1 cellular context compared by ENCODE assay signal in the genomic region with DNA sequence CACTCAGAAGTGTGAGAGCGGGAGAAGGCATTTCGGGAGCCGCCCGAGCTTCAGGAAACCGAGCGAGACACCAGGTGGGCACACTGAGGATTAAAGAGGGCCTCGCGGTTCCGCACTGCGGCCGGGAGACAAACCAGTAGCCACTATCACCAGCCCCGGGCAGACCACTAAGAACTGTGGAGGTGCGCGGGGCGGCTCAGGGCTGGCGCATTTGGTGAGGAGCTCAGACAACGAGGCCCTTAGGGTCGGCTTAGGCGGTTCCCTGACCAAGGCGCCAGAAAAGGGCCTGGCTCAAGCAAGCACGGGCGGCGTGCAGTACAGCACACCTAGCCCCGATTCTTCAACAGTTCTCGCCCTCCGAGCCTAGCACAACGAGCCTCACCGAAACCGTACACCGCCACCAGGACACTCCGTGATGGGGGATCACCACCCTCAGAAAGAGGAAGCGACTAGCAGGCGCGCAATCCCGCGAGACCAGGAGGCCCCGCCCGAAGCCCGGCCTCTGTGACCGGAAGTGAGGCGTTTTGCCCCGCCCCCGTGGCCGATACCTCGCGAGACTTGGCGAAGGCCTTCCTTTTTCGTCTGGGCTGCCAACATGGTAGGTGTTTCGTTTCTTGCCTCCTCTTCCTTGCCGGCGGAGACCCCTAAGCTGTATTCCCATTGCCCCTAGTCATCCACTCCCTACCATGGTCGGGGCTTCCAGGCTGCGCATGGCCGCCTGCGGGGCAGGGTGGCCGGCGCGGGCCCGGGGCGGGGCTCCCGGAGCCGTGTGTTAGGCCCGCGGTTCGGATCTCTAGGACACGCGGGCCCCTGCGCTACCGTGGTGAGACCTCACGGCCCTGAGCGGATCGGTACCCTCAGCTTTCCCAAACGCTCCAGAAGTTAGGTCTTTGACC.
TF ChIP-seq lines count a peak whose summit lies in the region.

A gene (plus strand): TSS at position 574 of the 896 bp plus-strand sequence. CDS start 22 bp downstream, at position 596.
A gene with protein sequence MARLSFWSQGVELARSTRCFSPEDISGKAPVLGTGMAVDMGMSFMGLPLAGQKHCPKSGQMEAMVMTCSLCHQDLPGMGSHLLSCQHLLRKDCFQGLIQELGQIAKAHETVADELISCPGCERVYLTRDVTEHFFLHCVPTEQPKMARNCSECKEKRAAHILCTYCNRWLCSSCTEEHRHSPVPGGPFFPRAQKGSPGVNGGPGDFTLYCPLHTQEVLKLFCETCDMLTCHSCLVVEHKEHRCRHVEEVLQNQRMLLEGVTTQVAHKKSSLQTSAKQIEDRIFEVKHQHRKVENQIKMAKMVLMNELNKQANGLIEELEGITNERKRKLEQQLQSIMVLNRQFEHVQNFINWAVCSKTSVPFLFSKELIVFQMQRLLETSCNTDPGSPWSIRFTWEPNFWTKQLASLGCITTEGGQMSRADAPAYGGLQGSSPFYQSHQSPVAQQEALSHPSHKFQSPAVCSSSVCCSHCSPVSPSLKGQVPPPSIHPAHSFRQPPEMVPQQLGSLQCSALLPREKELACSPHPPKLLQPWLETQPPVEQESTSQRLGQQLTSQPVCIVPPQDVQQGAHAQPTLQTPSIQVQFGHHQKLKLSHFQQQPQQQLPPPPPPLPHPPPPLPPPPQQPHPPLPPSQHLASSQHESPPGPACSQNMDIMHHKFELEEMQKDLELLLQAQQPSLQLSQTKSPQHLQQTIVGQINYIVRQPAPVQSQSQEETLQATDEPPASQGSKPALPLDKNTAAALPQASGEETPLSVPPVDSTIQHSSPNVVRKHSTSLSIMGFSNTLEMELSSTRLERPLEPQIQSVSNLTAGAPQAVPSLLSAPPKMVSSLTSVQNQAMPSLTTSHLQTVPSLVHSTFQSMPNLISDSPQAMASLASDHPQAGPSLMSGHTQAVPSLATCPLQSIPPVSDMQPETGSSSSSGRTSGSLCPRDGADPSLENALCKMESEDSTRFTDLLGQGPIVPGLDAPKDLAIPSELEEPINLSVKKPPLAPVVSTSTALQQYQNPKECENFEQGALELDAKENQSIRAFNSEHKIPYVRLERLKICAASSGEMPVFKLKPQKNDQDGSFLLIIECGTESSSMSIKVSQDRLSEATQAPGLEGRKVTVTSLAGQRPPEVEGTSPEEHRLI (N-terminal part only) (minus strand): TSS at position 447 of the 896 bp plus-strand sequence. CDS start 10,391 bp downstream, outside the sequence.

TF ChIP-seq in K562, 482 proteins besides CTCF, POLR2A, EP300 and RAD21 (continued from another document and continues in another):
- TF ChIP-seq, protein P1, sequence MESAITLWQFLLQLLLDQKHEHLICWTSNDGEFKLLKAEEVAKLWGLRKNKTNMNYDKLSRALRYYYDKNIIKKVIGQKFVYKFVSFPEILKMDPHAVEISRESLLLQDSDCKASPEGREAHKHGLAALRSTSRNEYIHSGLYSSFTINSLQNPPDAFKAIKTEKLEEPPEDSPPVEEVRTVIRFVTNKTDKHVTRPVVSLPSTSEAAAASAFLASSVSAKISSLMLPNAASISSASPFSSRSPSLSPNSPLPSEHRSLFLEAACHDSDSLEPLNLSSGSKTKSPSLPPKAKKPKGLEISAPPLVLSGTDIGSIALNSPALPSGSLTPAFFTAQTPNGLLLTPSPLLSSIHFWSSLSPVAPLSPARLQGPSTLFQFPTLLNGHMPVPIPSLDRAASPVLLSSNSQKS (CRISPR knock-in tag; IDR thresholded peaks at IDR 0.05): no peak
- TF ChIP-seq CHD4 (IDR thresholded peaks at IDR 0.05; ENCODE audit: insufficient read depth, insufficient replicate concordance, low read depth, low read length, poor library complexity, severe bottlenecking) (no peak), BCL6 (CRISPR knock-in tag; IDR thresholded peaks at IDR 0.05) (no peak), SMAD2 (IDR thresholded peaks at IDR 0.05; ENCODE audit: low read depth, low read length) (no peak), ZNF175 (CRISPR knock-in tag; IDR thresholded peaks at IDR 0.05; ENCODE audit: low read depth) (peak; percentile 78; the same call in 1 of the 2 replicates), ZNF41 (CRISPR knock-in tag; conservative IDR thresholded peaks at IDR 0.05) (no peak), CBX5 (IDR thresholded peaks at IDR 0.05; ENCODE audit: borderline replicate concordance, low read depth) (no peak), TSC22D4 (tag; IDR thresholded peaks at IDR 0.05) (no peak), SNRNP70 (optimal IDR thresholded peaks at IDR 0.05; ENCODE audit: low read depth, low read length) (no peak), ZNF778 (CRISPR knock-in tag; IDR thresholded peaks at IDR 0.05) (no peak), ZNF764 (CRISPR knock-in tag; IDR thresholded peaks at IDR 0.05; ENCODE audit: low read depth) (no peak), GTF2E2 (tag; IDR thresholded peaks at IDR 0.05) (peak; percentile 98), RAD51 (IDR thresholded peaks at IDR 0.05; ENCODE audit: borderline replicate concordance, low read depth) (no peak), POLR2B (IDR thresholded peaks at IDR 0.05; ENCODE audit: low read depth, partially characterized antibody) (peak; percentile 98), ZNF12 (CRISPR knock-in tag; IDR thresholded peaks at IDR 0.05) (no peak; the same call in 1 of the 2 replicates), ZFP30 (CRISPR knock-in tag; IDR thresholded peaks at IDR 0.05; ENCODE audit: borderline replicate concordance) (no peak), KAT2B (IDR thresholded peaks at IDR 0.05; ENCODE audit: low read depth, low read length) (no peak), GABPA (tag; conservative IDR thresholded peaks at IDR 0.05; ENCODE audit: low read depth) (peak; percentile 94), THRAP3 (IDR thresholded peaks at IDR 0.05; ENCODE audit: borderline replicate concordance) (no peak), ZNF316 (IDR thresholded peaks at IDR 0.05) (no peak), RBM17 (IDR thresholded peaks at IDR 0.05; ENCODE audit: borderline replicate concordance, low read depth, low read length) (no peak), FOXM1 (IDR thresholded peaks at IDR 0.05; ENCODE audit: low read depth) (no peak), FOXM1 (CRISPR knock-in tag; IDR thresholded peaks at IDR 0.05; ENCODE audit: low read depth) (no peak), CCAR2 (IDR thresholded peaks at IDR 0.05; ENCODE audit: low read depth, low read length) (no peak), POU5F1 (IDR thresholded peaks at IDR 0.05; ENCODE audit: borderline replicate concordance, low read depth, low read length, partially characterized antibody) (no peak), ZNF140 (CRISPR knock-in tag; IDR thresholded peaks at IDR 0.05) (no peak), CHD1 (IDR thresholded peaks at IDR 0.05; ENCODE audit: low read length) (no peak), ZSCAN32 (CRISPR knock-in tag; IDR thresholded peaks at IDR 0.05) (no peak), ZNF717 (CRISPR knock-in tag; IDR thresholded peaks at IDR 0.05) (no peak), POLR2AphosphoS2 (IDR thresholded peaks at IDR 0.05; ENCODE audit: low read length) (peak; percentile 83), LARP7 (IDR thresholded peaks at IDR 0.05) (no peak), SMARCE1 (IDR thresholded peaks at IDR 0.05) (no peak), SMARCB1 (IDR thresholded peaks at IDR 0.05; ENCODE audit: insufficient read length, low read depth) (no peak)
- TF ChIP-seq, protein P2, sequence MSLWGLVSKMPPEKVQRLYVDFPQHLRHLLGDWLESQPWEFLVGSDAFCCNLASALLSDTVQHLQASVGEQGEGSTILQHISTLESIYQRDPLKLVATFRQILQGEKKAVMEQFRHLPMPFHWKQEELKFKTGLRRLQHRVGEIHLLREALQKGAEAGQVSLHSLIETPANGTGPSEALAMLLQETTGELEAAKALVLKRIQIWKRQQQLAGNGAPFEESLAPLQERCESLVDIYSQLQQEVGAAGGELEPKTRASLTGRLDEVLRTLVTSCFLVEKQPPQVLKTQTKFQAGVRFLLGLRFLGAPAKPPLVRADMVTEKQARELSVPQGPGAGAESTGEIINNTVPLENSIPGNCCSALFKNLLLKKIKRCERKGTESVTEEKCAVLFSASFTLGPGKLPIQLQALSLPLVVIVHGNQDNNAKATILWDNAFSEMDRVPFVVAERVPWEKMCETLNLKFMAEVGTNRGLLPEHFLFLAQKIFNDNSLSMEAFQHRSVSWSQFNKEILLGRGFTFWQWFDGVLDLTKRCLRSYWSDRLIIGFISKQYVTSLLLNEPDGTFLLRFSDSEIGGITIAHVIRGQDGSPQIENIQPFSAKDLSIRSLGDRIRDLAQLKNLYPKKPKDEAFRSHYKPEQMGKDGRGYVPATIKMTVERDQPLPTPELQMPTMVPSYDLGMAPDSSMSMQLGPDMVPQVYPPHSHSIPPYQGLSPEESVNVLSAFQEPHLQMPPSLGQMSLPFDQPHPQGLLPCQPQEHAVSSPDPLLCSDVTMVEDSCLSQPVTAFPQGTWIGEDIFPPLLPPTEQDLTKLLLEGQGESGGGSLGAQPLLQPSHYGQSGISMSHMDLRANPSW (CRISPR knock-in tag; IDR thresholded peaks at IDR 0.05): 0 out of 2 replicates have a peak, but pooled peaks have one; percentile 59
- TF ChIP-seq, protein P3, sequence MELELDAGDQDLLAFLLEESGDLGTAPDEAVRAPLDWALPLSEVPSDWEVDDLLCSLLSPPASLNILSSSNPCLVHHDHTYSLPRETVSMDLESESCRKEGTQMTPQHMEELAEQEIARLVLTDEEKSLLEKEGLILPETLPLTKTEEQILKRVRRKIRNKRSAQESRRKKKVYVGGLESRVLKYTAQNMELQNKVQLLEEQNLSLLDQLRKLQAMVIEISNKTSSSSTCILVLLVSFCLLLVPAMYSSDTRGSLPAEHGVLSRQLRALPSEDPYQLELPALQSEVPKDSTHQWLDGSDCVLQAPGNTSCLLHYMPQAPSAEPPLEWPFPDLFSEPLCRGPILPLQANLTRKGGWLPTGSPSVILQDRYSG (tag; conservative IDR thresholded peaks at IDR 0.05; ENCODE audit: low read depth): no peak
- TF ChIP-seq, protein P4, sequence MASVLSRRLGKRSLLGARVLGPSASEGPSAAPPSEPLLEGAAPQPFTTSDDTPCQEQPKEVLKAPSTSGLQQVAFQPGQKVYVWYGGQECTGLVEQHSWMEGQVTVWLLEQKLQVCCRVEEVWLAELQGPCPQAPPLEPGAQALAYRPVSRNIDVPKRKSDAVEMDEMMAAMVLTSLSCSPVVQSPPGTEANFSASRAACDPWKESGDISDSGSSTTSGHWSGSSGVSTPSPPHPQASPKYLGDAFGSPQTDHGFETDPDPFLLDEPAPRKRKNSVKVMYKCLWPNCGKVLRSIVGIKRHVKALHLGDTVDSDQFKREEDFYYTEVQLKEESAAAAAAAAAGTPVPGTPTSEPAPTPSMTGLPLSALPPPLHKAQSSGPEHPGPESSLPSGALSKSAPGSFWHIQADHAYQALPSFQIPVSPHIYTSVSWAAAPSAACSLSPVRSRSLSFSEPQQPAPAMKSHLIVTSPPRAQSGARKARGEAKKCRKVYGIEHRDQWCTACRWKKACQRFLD (CRISPR knock-in tag; IDR thresholded peaks at IDR 0.05): peak; percentile 59; the same call in 1 of the 2 replicates
- TF ChIP-seq, protein P5, sequence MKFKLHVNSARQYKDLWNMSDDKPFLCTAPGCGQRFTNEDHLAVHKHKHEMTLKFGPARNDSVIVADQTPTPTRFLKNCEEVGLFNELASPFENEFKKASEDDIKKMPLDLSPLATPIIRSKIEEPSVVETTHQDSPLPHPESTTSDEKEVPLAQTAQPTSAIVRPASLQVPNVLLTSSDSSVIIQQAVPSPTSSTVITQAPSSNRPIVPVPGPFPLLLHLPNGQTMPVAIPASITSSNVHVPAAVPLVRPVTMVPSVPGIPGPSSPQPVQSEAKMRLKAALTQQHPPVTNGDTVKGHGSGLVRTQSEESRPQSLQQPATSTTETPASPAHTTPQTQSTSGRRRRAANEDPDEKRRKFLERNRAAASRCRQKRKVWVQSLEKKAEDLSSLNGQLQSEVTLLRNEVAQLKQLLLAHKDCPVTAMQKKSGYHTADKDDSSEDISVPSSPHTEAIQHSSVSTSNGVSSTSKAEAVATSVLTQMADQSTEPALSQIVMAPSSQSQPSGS (CRISPR knock-in tag; IDR thresholded peaks at IDR 0.05): no peak
- TF ChIP-seq, protein P6, sequence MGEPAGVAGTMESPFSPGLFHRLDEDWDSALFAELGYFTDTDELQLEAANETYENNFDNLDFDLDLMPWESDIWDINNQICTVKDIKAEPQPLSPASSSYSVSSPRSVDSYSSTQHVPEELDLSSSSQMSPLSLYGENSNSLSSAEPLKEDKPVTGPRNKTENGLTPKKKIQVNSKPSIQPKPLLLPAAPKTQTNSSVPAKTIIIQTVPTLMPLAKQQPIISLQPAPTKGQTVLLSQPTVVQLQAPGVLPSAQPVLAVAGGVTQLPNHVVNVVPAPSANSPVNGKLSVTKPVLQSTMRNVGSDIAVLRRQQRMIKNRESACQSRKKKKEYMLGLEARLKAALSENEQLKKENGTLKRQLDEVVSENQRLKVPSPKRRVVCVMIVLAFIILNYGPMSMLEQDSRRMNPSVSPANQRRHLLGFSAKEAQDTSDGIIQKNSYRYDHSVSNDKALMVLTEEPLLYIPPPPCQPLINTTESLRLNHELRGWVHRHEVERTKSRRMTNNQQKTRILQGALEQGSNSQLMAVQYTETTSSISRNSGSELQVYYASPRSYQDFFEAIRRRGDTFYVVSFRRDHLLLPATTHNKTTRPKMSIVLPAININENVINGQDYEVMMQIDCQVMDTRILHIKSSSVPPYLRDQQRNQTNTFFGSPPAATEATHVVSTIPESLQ (CRISPR knock-in tag; IDR thresholded peaks at IDR 0.05): peak; percentile 43; the same call in 1 of the 2 replicates
- TF ChIP-seq, protein P7, sequence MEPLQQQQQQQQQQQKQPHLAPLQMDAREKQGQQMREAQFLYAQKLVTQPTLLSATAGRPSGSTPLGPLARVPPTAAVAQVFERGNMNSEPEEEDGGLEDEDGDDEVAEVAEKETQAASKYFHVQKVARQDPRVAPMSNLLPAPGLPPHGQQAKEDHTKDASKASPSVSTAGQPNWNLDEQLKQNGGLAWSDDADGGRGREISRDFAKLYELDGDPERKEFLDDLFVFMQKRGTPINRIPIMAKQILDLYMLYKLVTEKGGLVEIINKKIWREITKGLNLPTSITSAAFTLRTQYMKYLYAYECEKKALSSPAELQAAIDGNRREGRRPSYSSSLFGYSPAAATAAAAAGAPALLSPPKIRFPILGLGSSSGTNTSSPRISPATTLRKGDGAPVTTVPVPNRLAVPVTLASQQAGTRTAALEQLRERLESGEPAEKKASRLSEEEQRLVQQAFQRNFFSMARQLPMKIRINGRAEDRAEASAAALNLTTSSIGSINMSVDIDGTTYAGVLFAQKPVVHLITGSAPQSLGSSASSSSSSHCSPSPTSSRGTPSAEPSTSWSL (CRISPR knock-in tag; IDR thresholded peaks at IDR 0.05; ENCODE audit: borderline replicate concordance): no peak
- TF ChIP-seq, protein P8, sequence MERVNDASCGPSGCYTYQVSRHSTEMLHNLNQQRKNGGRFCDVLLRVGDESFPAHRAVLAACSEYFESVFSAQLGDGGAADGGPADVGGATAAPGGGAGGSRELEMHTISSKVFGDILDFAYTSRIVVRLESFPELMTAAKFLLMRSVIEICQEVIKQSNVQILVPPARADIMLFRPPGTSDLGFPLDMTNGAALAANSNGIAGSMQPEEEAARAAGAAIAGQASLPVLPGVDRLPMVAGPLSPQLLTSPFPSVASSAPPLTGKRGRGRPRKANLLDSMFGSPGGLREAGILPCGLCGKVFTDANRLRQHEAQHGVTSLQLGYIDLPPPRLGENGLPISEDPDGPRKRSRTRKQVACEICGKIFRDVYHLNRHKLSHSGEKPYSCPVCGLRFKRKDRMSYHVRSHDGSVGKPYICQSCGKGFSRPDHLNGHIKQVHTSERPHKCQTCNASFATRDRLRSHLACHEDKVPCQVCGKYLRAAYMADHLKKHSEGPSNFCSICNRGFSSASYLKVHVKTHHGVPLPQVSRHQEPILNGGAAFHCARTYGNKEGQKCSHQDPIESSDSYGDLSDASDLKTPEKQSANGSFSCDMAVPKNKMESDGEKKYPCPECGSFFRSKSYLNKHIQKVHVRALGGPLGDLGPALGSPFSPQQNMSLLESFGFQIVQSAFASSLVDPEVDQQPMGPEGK (CRISPR knock-in tag; IDR thresholded peaks at IDR 0.05; ENCODE audit: borderline replicate concordance): no peak
